Comparison of ENCODE assay signal across 1 cellular context in the genomic region with DNA sequence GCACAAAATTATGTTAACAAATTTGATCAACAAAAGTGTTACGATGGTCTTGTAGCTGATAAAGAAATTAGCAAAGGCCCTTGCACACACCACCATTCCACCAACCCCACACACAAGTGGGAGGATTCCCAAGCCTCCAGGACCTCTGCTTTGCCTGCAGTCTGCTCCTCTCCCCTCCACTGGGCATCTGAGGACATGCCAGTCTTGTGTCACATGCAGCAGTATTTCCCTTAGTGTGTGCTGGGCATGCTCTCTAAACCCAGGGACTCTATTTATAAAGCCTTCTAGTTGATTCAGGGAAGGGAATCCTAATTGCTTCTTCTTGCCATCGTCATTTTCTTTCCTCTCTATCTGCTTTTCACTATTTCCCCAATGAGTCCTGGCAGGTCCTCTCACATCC.
TF ChIP-seq lines count a peak whose summit lies in the region.

No MANE protein-coding gene starts in this region.

TF ChIP-seq in SK-N-SH treated with all-trans-retinoic acid at 6 μM for 48 hours, 23 proteins besides CTCF, POLR2A, EP300 and RAD21 (continued from another document):
- TF ChIP-seq POU6F1 (CRISPR knock-in tag; IDR thresholded peaks at IDR 0.05; ENCODE audit: borderline replicate concordance, low read depth) (no peak), CSDC2 (CRISPR knock-in tag; IDR thresholded peaks at IDR 0.05) (no peak), ZC3H10 (CRISPR knock-in tag; IDR thresholded peaks at IDR 0.05) (no peak), PPARA (CRISPR knock-in tag; IDR thresholded peaks at IDR 0.05; ENCODE audit: borderline replicate concordance) (no peak), GLIS3 (CRISPR knock-in tag; IDR thresholded peaks at IDR 0.05) (no peak), RARB (CRISPR knock-in tag; IDR thresholded peaks at IDR 0.05) (no peak), TOX (CRISPR knock-in tag; IDR thresholded peaks at IDR 0.05; ENCODE audit: borderline replicate concordance) (no peak), PATZ1 (CRISPR knock-in tag; IDR thresholded peaks at IDR 0.05; ENCODE audit: borderline replicate concordance) (no peak), ZNF70 (CRISPR knock-in tag; IDR thresholded peaks at IDR 0.05) (no peak), ESRRG (CRISPR knock-in tag; IDR thresholded peaks at IDR 0.05) (no peak), ISL1 (CRISPR knock-in tag; IDR thresholded peaks at IDR 0.05) (no peak)
